ENCODE assay signal across 8 cellular contexts in genomic region chr3:128123231-128123537, GRCh38. TPM values are rescaled to one million over a fixed set of nuclear protein-coding genes. Genes with fewer than 3 reads are reported as not detected.
DNase-seq lines count a peak whose midpoint lies in the region; FAIRE-seq and TF ChIP-seq lines count a peak whose summit lies in the region.

No MANE protein-coding gene starts in this region.

- H3K36me3 ChIP-seq in SU-DHL-6 (ENCODE audit: low read length) (no peaks in the 10 kb centered on the region), small intestine (ENCODE audit: control insufficient read depth in 2 of 2, insufficient read depth in 2 of 2, low read length in 2 of 2) (no peaks in the 10 kb centered on the region)

- peak overlapping the region; percentile 43 for H2AFZ ChIP-seq in SU-DHL-6 (ENCODE audit: low read depth, low read length, severe bottlenecking)

- peaks cover 10% of the 10 kb centered on the region; the same call in 1 of the 2 replicates for H3F3A ChIP-seq in SU-DHL-6 (ENCODE audit: insufficient read depth)

- H3K79me2 ChIP-seq in SU-DHL-6 (ENCODE audit: insufficient read depth, low read length): peaks cover 25% of the 10 kb centered on the region

- no peak for FAIRE-seq in small intestine (lab: Jason Lieb, UNC)

- H3K27me3 ChIP-seq in SU-DHL-6 (ENCODE audit: low read length) (no peaks in the 10 kb centered on the region), small intestine (ENCODE audit: control insufficient read depth in 2 of 2, insufficient read depth in 2 of 2, low read length in 2 of 2) (no peaks in the 10 kb centered on the region)

- 1 to 2% (median 1%) methylated on average over 20 of the region's 20 CpGs for WGBS in small intestine, 3 donors

- peaks cover 0 to 7% of the 10 kb centered on the region in 2 donors for H3K4me1 ChIP-seq in small intestine (ENCODE audit: control insufficient read depth in 2 of 2, insufficient read depth in 1 of 2, low read depth in 1 of 2, low read length in 1 of 2)

- peak overlapping the region; percentile 89 for H3K4me3 ChIP-seq in SU-DHL-6 (ENCODE audit: insufficient read depth, low read length, poor library complexity, severe bottlenecking)
- peak overlapping the region; percentile 79 to 97 for H3K4me3 ChIP-seq in foreskin fibroblast (ENCODE audit: low read depth in 1 of 2, low read length in 2 of 2)
- peak overlapping the region; percentile 77 to 86 for H3K4me3 ChIP-seq in small intestine (ENCODE audit: low read depth in 1 of 2, low read length in 2 of 2)

- peak overlapping the region; percentile 92 for H3K9ac ChIP-seq in SU-DHL-6 (ENCODE audit: low read length)

- H3K27ac ChIP-seq in SU-DHL-6 (ENCODE audit: low read depth, low read length) (0 out of 2 replicates have a peak overlapping the region, but pooled peaks have one; percentile 19), small intestine (ENCODE audit: low read depth in 1 of 2, low read length in 1 of 2) (peak overlapping the region in 1 of 2 donors; percentile 87)

- H4K20me1 ChIP-seq in SU-DHL-6 (ENCODE audit: low read depth, low read length): no peaks in the 10 kb centered on the region

- TF ChIP-seq CTCF in SU-DHL-6 (IDR thresholded peaks at IDR 0.05; ENCODE audit: insufficient read depth, low read length, poor library complexity, severe bottlenecking): no peak
- no peak for TF ChIP-seq CTCF in foreskin fibroblast (IDR thresholded peaks at IDR 0.05; ENCODE audit: low read depth, low read length)

- peak overlapping the region; percentile 88 for H3K4me2 ChIP-seq in SU-DHL-6 (ENCODE audit: low read depth, low read length, poor library complexity, severe bottlenecking)

- peak; percentile 86 for DNase-seq in DMS 273 (lab: John Stamatoyannopoulos, UW; ENCODE audit: unreplicated experiment)
- DNase-seq in DMS 273 treated with DMSO at 0.1 percent for 48 hours (lab: John Stamatoyannopoulos, UW): no peak
- DNase-seq in foreskin fibroblast: no peak
- no peak for DNase-seq in small intestine
- no peak for DNase-seq in NCI-H82 treated with DMSO at 0.1 percent for 48 hours (lab: John Stamatoyannopoulos, UW; ENCODE audit: unreplicated experiment)
- no peak for DNase-seq in stimulated activated CD4-positive, alpha-beta T cell treated with anti-CD3 and anti-CD28 coated beads, Interleukin-1b, Interleukin-23, amount 100 ng/mL, for 48 hours
- no peak for DNase-seq in hepatic stellate cell (ENCODE audit: low spot score)

- H3K9me3 ChIP-seq in SU-DHL-6 (ENCODE audit: insufficient read depth, low read length): no peaks in the 10 kb centered on the region
- H3K9me3 ChIP-seq in small intestine (ENCODE audit: control insufficient read depth, low read depth): no peaks in the 10 kb centered on the region

- H3K9me2 ChIP-seq in SU-DHL-6 (replicated peaks; ENCODE audit: insufficient read depth, low read length): no peaks in the 10 kb centered on the region

RNA-seq across cellular contexts. Expression of gene RUVBL1, which starts 0.4 kb away (rescaled TPM):
- 10 to 100 TPM in 1 of 3 donors, 1 to 10 TPM in 2; 7.6 to 40.4 (median 9.7) TPM for polyA plus RNA-seq in small intestine

RNA-seq across cellular contexts. Expression of gene EEFSEC, which starts 30.1 kb away (rescaled TPM):
- 10 to 100 TPM in 1 of 3 donors, 1 to 10 TPM in 2; 4.9 to 13.2 (median 7.3) TPM for polyA plus RNA-seq in small intestine
